Comparison of ENCODE assay signal across 27 cellular contexts in genomic region chrX:95760356-95760755, GRCh38.
"Had no signal": no experiment of that assay in that cellular context is flagged by ENCODE, and none has a peak within 500 bp of the region (broad histone marks: within the 10 kb centered on the region; RNA-seq: fewer than 3 reads in every experiment).

No MANE protein-coding gene starts in this region.

- DNase-seq: activated CD4-positive, alpha-beta memory T cell treated with anti-CD3 and anti-CD28 coated beads for 36 hours; activated CD4-positive, alpha-beta T cell treated with anti-CD3 and anti-CD28 coated beads, Interleukin-2, amount 10 ng/mL, durations not matched to agents 24 days and 14 days; activated CD4-positive, CD25-positive, alpha-beta regulatory T cell treated with anti-CD3 and anti-CD28 coated beads, Interleukin-2, amount 50 U/mL, for 72 hours; activated CD8-positive, alpha-beta memory T cell treated with anti-CD3 and anti-CD28 coated beads, Interleukin-2, amount 50 U/mL, for 48 hours; activated gamma-delta T cell treated with Interleukin-2 at 50 U/mL for 16 hours; activated naive CD4-positive, alpha-beta T cell treated with anti-CD3 and anti-CD28 coated beads, Interleukin-2, amount 50 U/mL, for 16 hours; activated T-cell treated with anti-CD3 and anti-CD28 coated beads, Interleukin-2, amount 50 U/mL, for 4 hours; amniotic stem cell; central memory CD4-positive, alpha-beta T cell; endodermal cell; foreskin fibroblast; head of caudate nucleus; hypothalamus; immature natural killer cell; kidney; left colon; mammary epithelial cell; posterior cingulate gyrus; right cardiac atrium; stimulated activated CD4-positive, alpha-beta T cell treated with anti-CD3 and anti-CD28 coated beads, Interleukin-15, amount 100 ng/mL, for 24 hours; stimulated activated CD4-positive, alpha-beta T cell treated with anti-CD3 and anti-CD28 coated beads, Interleukin-2, amount 100 ng/mL, for 24 hours; stimulated activated naive B cell treated with anti-CD40 and anti-IgM and Interleukin-4, amounts not matched to agents 10 μg/mL and 1 μg/mL and 100 μg/mL, for 72 hours; stomach; thyroid gland; upper lobe of left lung had no signal

- ATAC-seq: activated T-cell treated with anti-CD3 and anti-CD28 coated beads, Interleukin-2, amount 50 U/mL, for 4 hours; activated T-helper 17 cell treated with anti-CD3 and anti-CD28 coated beads, Interleukin-2, amount 50 U/mL, for 72 hours; esophagus mucosa; left colon; right cardiac atrium; stimulated activated naive B cell treated with anti-CD40 and anti-IgM and Interleukin-4, amounts not matched to agents 10 μg/mL and 1 μg/mL and 100 μg/mL, for 72 hours had no signal
